Comparison of ENCODE assay signal across 20 cellular contexts in the genomic region with DNA sequence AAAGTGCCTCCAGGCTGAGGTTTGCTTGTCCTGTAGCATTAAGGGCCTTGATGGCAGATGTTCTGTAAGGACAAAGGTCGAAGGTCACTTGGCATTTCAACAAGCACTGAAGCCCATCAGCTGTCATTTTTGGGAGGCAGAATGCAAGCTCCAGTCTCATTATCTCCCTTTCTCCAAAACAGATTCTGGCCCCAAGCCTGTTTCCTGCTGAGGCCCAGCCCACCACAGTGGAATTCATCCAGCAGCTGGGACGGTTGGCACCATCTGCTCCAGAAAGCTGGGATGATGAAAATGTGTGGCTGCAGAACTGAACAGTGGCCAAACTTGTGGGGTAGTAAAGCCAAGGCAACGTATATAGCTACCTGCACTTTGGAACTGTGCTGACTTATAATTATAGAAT. TPM values are rescaled to one million over a fixed set of nuclear protein-coding genes. Genes with fewer than 3 reads are reported as not detected.
DNase-seq lines count a peak whose midpoint lies in the region; ATAC-seq, FAIRE-seq and TF ChIP-seq lines count a peak whose summit lies in the region.
"Had no signal": no experiment of that assay in that cellular context is flagged by ENCODE, and none has a peak within 500 bp of the region (broad histone marks: within the 10 kb centered on the region; RNA-seq: fewer than 3 reads in every experiment).

No MANE protein-coding gene starts in this region.

- POLR2A ChIA-PET in K562 (lab: Yijun Ruan, JAX) = no interaction called here
- POLR2A ChIA-PET in CD8-positive, alpha-beta memory T cell (lab: Charles Lee) = no interaction called here

- no peak for TF ChIP-seq POLR2A in K562 (conservative IDR thresholded peaks at IDR 0.05)

- no peaks in the 10 kb centered on the region for H3K79me2 ChIP-seq in K562 (ENCODE audit: control insufficient read depth, insufficient read depth, low read length)

- in situ Hi-C loops in K562 (cut with MboI) = no loop called here

- intact Hi-C loops in K562 (cut with micrococcal nuclease) = loop anchor here (5.0 kb wide), 2 partner anchors 72 to 147 kb away; a partner anchor contains a TSS
- intact Hi-C loops in left colon (cut with DNase I, micrococcal nuclease) = no loop called here

- H3K27me3 Mint-ChIP-seq in CD8-positive, alpha-beta memory T cell = no peaks in the 10 kb centered on the region
- H3K27me3 Mint-ChIP-seq: activated naive CD4-positive, alpha-beta T cell treated with anti-CD3 and anti-CD28 coated beads, Interleukin-2, amount 10 ng/mL, durations not matched to agents 7 days and 5 days; stimulated activated naive B cell treated with anti-CD40 and anti-IgM and Interleukin-4, amounts not matched to agents 10 μg/mL and 1 μg/mL and 100 μg/mL, for 72 hours had no signal

- H3K27me3 ChIP-seq in K562 (ENCODE audit: control insufficient read depth in 2 of 2, insufficient read depth in 2 of 2, low read length in 2 of 2) = no peaks in the 10 kb centered on the region
- no peaks in the 10 kb centered on the region for H3K27me3 ChIP-seq in BE2C
- H3K27me3 ChIP-seq in CD8-positive, alpha-beta memory T cell (ENCODE audit: insufficient read depth, low read length, poor library complexity, severe bottlenecking) = no peaks in the 10 kb centered on the region
- H3K27me3 ChIP-seq: SJSA1 had no signal

- H3K4me3 Mint-ChIP-seq in CD8-positive, alpha-beta memory T cell = no peak overlapping the region
- H3K4me3 Mint-ChIP-seq: activated naive CD4-positive, alpha-beta T cell treated with anti-CD3 and anti-CD28 coated beads, Interleukin-2, amount 10 ng/mL, durations not matched to agents 7 days and 5 days; stimulated activated naive B cell treated with anti-CD40 and anti-IgM and Interleukin-4, amounts not matched to agents 10 μg/mL and 1 μg/mL and 100 μg/mL, for 72 hours had no signal

- no peak overlapping the region for H3K4me2 ChIP-seq in K562 (ENCODE audit: insufficient read depth, low read length)

- BruUV-seq in K562 (replicated peaks; lab: Mats Ljungman, UMichigan) = no TSS peak

- H3K9me1 ChIP-seq in K562 (ENCODE audit: control insufficient read depth, insufficient read depth, low read length) = no peaks in the 10 kb centered on the region

- FAIRE-seq in K562 (lab: Jason Lieb, UNC) = no peak
- FAIRE-seq: HTR-8/SVneo had no signal

- H3K4me1 ChIP-seq in K562 (replicated peaks in 1 of 2; ENCODE audit: control insufficient read depth in 2 of 2, insufficient read depth in 2 of 2, low read length in 2 of 2) = no peaks in the 10 kb centered on the region
- H3K4me1 ChIP-seq in BE2C = no peaks in the 10 kb centered on the region
- H3K4me1 ChIP-seq in CD8-positive, alpha-beta memory T cell (ENCODE audit: insufficient read depth, low read length) = no peaks in the 10 kb centered on the region

- WGBS in K562 (ENCODE audit: insufficient coverage, low coverage, missing lambda C conversion rate) = 27% methylated on average over 3 of the region's 3 CpGs

- no peaks in the 10 kb centered on the region for H4K20me1 ChIP-seq in K562 (replicated peaks; ENCODE audit: control insufficient read depth, insufficient read depth, low read length)

- no peaks in the 10 kb centered on the region for H3K9me3 Mint-ChIP-seq in CD8-positive, alpha-beta memory T cell
- H3K9me3 Mint-ChIP-seq: activated naive CD4-positive, alpha-beta T cell treated with anti-CD3 and anti-CD28 coated beads, Interleukin-2, amount 10 ng/mL, durations not matched to agents 7 days and 5 days; stimulated activated naive B cell treated with anti-CD40 and anti-IgM and Interleukin-4, amounts not matched to agents 10 μg/mL and 1 μg/mL and 100 μg/mL, for 72 hours had no signal

- TF ChIP-seq EP300 in K562 (IDR thresholded peaks at IDR 0.05; ENCODE audit: low read length) = no peak

- no peak overlapping the region for H3K9ac ChIP-seq in K562 (ENCODE audit: insufficient read depth in 1 of 2, low read depth in 2 of 2, low read length in 2 of 2)

- H3K4me3 ChIP-seq in AG10803 (ENCODE audit: low read length) (no peak overlapping the region), LNCaP clone FGC (ENCODE audit: low read depth, low read length) (no peak overlapping the region), K562 (no peak overlapping the region), BE2C (ENCODE audit: low read depth, low read length) (no peak overlapping the region)
- H3K4me3 ChIP-seq in CD8-positive, alpha-beta memory T cell (ENCODE audit: low read length) = no peak overlapping the region
- H3K4me3 ChIP-seq: SJSA1 had no signal

- TF ChIP-seq RAD21 in K562 (CRISPR knock-in tag; conservative IDR thresholded peaks at IDR 0.05 in 1 of 2, IDR thresholded peaks at IDR 0.05 in 1 of 2) = no peak

- CTCF ChIA-PET in K562 (lab: Yijun Ruan, JAX; ENCODE audit: low intra/inter-chr PET ratio) = no interaction called here
- CTCF ChIA-PET in CD8-positive, alpha-beta memory T cell (lab: Charles Lee) = no interaction called here

- H3K27ac Mint-ChIP-seq in CD8-positive, alpha-beta memory T cell = no peak overlapping the region
- H3K27ac Mint-ChIP-seq: activated naive CD4-positive, alpha-beta T cell treated with anti-CD3 and anti-CD28 coated beads, Interleukin-2, amount 10 ng/mL, durations not matched to agents 7 days and 5 days; stimulated activated naive B cell treated with anti-CD40 and anti-IgM and Interleukin-4, amounts not matched to agents 10 μg/mL and 1 μg/mL and 100 μg/mL, for 72 hours had no signal

- peaks cover 0 to 86% (median 10%) of the 10 kb centered on the region in 3 donors for H3K36me3 Mint-ChIP-seq in CD8-positive, alpha-beta memory T cell

- DNase-seq in AG10803 (ENCODE audit: low read depth) (peak; percentile 68), LNCaP clone FGC (ENCODE audit: low read depth) (peak; percentile 87), K562 (ENCODE audit: extremely low read depth in 1 of 4, low spot score in 3 of 4) (no peak), left colon (peak; percentile 74 to 82), BE2C (no peak), kidney tubule cell (ENCODE audit: low spot score) (no peak)
- DNase-seq in CD8-positive, alpha-beta memory T cell = no peak
- DNase-seq: activated naive CD4-positive, alpha-beta T cell treated with anti-CD3 and anti-CD28 coated beads, Interleukin-2, amount 10 ng/mL, durations not matched to agents 7 days and 5 days; cortex of kidney; foreskin melanocyte; GF-D8; islet precursor cell; NCI-H1105; NCI-H82; stimulated activated CD4-positive, alpha-beta T cell treated with anti-CD3 and anti-CD28 coated beads, Interleukin-4, amount 100 ng/mL, for 24 hours; stimulated activated naive B cell treated with anti-CD40 and anti-IgM and Interleukin-4, amounts not matched to agents 10 μg/mL and 1 μg/mL and 100 μg/mL, for 72 hours had no signal

- H2AFZ ChIP-seq in K562 (ENCODE audit: low read depth, low read length) = no peak overlapping the region

- peaks cover 0 to 6% (median 0%) of the 10 kb centered on the region in 3 donors for H3K4me1 Mint-ChIP-seq in CD8-positive, alpha-beta memory T cell
- H3K4me1 Mint-ChIP-seq: activated naive CD4-positive, alpha-beta T cell treated with anti-CD3 and anti-CD28 coated beads, Interleukin-2, amount 10 ng/mL, durations not matched to agents 7 days and 5 days; stimulated activated naive B cell treated with anti-CD40 and anti-IgM and Interleukin-4, amounts not matched to agents 10 μg/mL and 1 μg/mL and 100 μg/mL, for 72 hours had no signal

- ATAC-seq in K562 (no peak), left colon (peak; percentile 84), GM19455 (IDR thresholded peaks at IDR 0.05; ENCODE audit: unreplicated experiment) (no peak)
- ATAC-seq: stimulated activated naive B cell treated with anti-CD40 and anti-IgM and Interleukin-4, amounts not matched to agents 10 μg/mL and 1 μg/mL and 100 μg/mL, for 72 hours had no signal

- H3K27ac ChIP-seq in K562 (ENCODE audit: extremely low read depth, low read depth, low read length) = no peak overlapping the region
- no peak overlapping the region for H3K27ac ChIP-seq in CD8-positive, alpha-beta memory T cell (ENCODE audit: low read depth, low read length)
- H3K27ac ChIP-seq: SJSA1 had no signal

- no peaks in the 10 kb centered on the region for H3K36me3 ChIP-seq in K562 (ENCODE audit: control insufficient read depth, insufficient read depth, low read length)
- H3K36me3 ChIP-seq in BE2C = no peaks in the 10 kb centered on the region; the same call in 1 of the 2 replicates
- H3K36me3 ChIP-seq in CD8-positive, alpha-beta memory T cell (ENCODE audit: insufficient read depth, low read length) = peaks cover 29% of the 10 kb centered on the region
- H3K36me3 ChIP-seq: SJSA1 had no signal

- H3K9me3 ChIP-seq in K562 (replicated peaks; ENCODE audit: control insufficient read depth, insufficient read depth, low read depth, low read length) (no peaks in the 10 kb centered on the region), BE2C (no peaks in the 10 kb centered on the region)
- no peaks in the 10 kb centered on the region for H3K9me3 ChIP-seq in CD8-positive, alpha-beta memory T cell (ENCODE audit: low read length)
- H3K9me3 ChIP-seq: SJSA1 had no signal

- TF ChIP-seq CTCF in AG10803 (conservative IDR thresholded peaks at IDR 0.05; ENCODE audit: low read length) (no peak), LNCaP clone FGC (IDR thresholded peaks at IDR 0.05; ENCODE audit: control insufficient read depth, extremely low read depth, insufficient read depth) (no peak), K562 (IDR thresholded peaks at IDR 0.05 in 2 of 3, conservative IDR thresholded peaks at IDR 0.05 in 1 of 3; ENCODE audit: insufficient read depth in 2 of 3, low read depth in 1 of 3, low read length in 3 of 3) (no peak), BE2C (IDR thresholded peaks at IDR 0.05; ENCODE audit: low read depth, low read length) (no peak)

RNA-seq across cellular contexts. Expression of a gene that starts 17.7 kb away (rescaled TPM):
- not detected in 2 replicates for total RNA-seq in K562 (2011; cell fraction: chromatin; rRNA removed; ENCODE audit: low replicate concordance)
- not detected in 2 replicates for total RNA-seq in K562 (2011; cell fraction: nucleolus; rRNA removed)
- not detected in 2 replicates for total RNA-seq in K562 (2011; cell fraction: nucleoplasm; rRNA removed)
- total RNA-seq in K562 (2014; rRNA removed) (not detected in 2 replicates), K562 (2014; rRNA removed; fragmentation: Illumina TruSeq; extraction: Trizol) (not detected in 2 replicates), K562 (2015; rRNA removed; fragmentation: Illumina TruSeq; extraction: Trizol) (not detected in 2 replicates), K562 (2021) (not detected in 2 replicates), left colon (not detected)
- polyA plus RNA-seq in K562 (2011; rRNA removed) (not detected in 2 replicates), K562 (2014; fragmentation: Illumina TruSeq; extraction: Trizol) (not detected in 2 replicates), K562 (2014; fragmentation: Nextera tagmentation; extraction: Ambion mirVana) (not detected), K562 (2014; rRNA removed) (not detected in 2 replicates)
- polyA plus RNA-seq in K562 (2011; cell fraction: cytosol; rRNA removed) = not detected in 2 replicates
- 0.04 TPM in 1 of 2 replicates, not detected in the other for polyA plus RNA-seq in K562 (2011; cell fraction: nucleus; rRNA removed)
- polyA plus RNA-seq in K562 (2012) = not detected in 2 replicates
- not detected in 2 replicates for polyA minus RNA-seq in K562 (2011; rRNA and poly(A)+ RNA removed)
- not detected in 2 replicates for polyA minus RNA-seq in K562 (2011; cell fraction: cytosol; rRNA and poly(A)+ RNA removed)
- polyA minus RNA-seq in K562 (2011; cell fraction: nucleus; rRNA and poly(A)+ RNA removed) = not detected in 2 replicates
- 0.17 TPM for polyA plus RNA-seq in BE2C (2012; ENCODE audit: insufficient read depth, insufficient read length, low read depth)
- total RNA-seq in CD8-positive, alpha-beta memory T cell = under 1 TPM; 0.11 to 0.13 TPM
- polyA plus RNA-seq in CD8-positive, alpha-beta memory T cell = not detected
- total RNA-seq: SJSA1 had no signal
- polyA plus RNA-seq: BJ had no signal

RNA-seq across cellular contexts. Expression of a gene that starts 20.9 kb away (rescaled TPM):
- 9.4 and 13.7 TPM in 2 replicates for total RNA-seq in K562 (2011; cell fraction: chromatin; rRNA removed; ENCODE audit: low replicate concordance)
- total RNA-seq in K562 (2011; cell fraction: nucleolus; rRNA removed) = 16.6 and 18.8 TPM in 2 replicates
- total RNA-seq in K562 (2011; cell fraction: nucleoplasm; rRNA removed) = 16.1 and 20.8 TPM in 2 replicates
- total RNA-seq in K562 (2014; rRNA removed) = 6.8 and 10.3 TPM in 2 replicates
- total RNA-seq in K562 (2014; rRNA removed; fragmentation: Illumina TruSeq; extraction: Trizol) = 5.1 and 5.2 TPM in 2 replicates
- 6.6 and 6.7 TPM in 2 replicates for total RNA-seq in K562 (2015; rRNA removed; fragmentation: Illumina TruSeq; extraction: Trizol)
- 5.4 and 7.5 TPM in 2 replicates for total RNA-seq in K562 (2021)
- polyA plus RNA-seq in K562 (2011; rRNA removed) = 6.0 and 7.9 TPM in 2 replicates
- 5.6 and 13.1 TPM in 2 replicates for polyA plus RNA-seq in K562 (2011; cell fraction: cytosol; rRNA removed)
- polyA plus RNA-seq in K562 (2011; cell fraction: nucleus; rRNA removed) = 5.7 and 6.9 TPM in 2 replicates
- polyA plus RNA-seq in K562 (2012) = 5.4 and 7.8 TPM in 2 replicates
- 5.9 and 6.4 TPM in 2 replicates for polyA plus RNA-seq in K562 (2014; fragmentation: Illumina TruSeq; extraction: Trizol)
- 1 to 10 TPM; 1.3 to 1.9 TPM for polyA plus RNA-seq in K562 (2014; fragmentation: Nextera tagmentation; extraction: Ambion mirVana)
- polyA plus RNA-seq in K562 (2014; rRNA removed) = 7.3 and 9.4 TPM in 2 replicates
- 5.9 and 6.8 TPM in 2 replicates for polyA minus RNA-seq in K562 (2011; rRNA and poly(A)+ RNA removed)
- 3.4 and 7.4 TPM in 2 replicates for polyA minus RNA-seq in K562 (2011; cell fraction: cytosol; rRNA and poly(A)+ RNA removed)
- polyA minus RNA-seq in K562 (2011; cell fraction: nucleus; rRNA and poly(A)+ RNA removed) = 4.6 and 6.4 TPM in 2 replicates
- 100 to 1,000 TPM; 154 to 156 TPM for total RNA-seq in left colon
- 8.9 TPM for polyA plus RNA-seq in BE2C (2012; ENCODE audit: insufficient read depth, insufficient read length, low read depth)
- 10 to 100 TPM; 47.9 to 51.5 TPM for total RNA-seq in CD8-positive, alpha-beta memory T cell
- 104 TPM for polyA plus RNA-seq in CD8-positive, alpha-beta memory T cell

Comparison
In these comparisons a context has a peak if more than half of its experiments do, and no peak if none do; other contexts are left out.
1. DNase-seq: peak in AG10803 (single experiment), LNCaP clone FGC (single experiment) and left colon (2 of 2); none in K562 (0 of 4), BE2C (single experiment), kidney tubule cell (single experiment) and CD8-positive, alpha-beta memory T cell (0 of 5).